8 cellular contexts compared by ENCODE assay signal in genomic region chr13:26698392-26699196, GRCh38.
A peak's percentile ranks its signal among the peaks of the same experiment; 100 is the strongest.
DNase-seq lines count a peak whose midpoint lies in the region; ATAC-seq and TF ChIP-seq lines count a peak whose summit lies in the region.

No MANE protein-coding gene starts in this region.

- H3K4me1 Mint-ChIP-seq in chondrocyte (ENCODE audit: low read depth) = peaks cover 4% of the 10 kb centered on the region

- no peaks in the 10 kb centered on the region for H3K9me3 Mint-ChIP-seq in chondrocyte (ENCODE audit: low read depth)

- peak; percentile 81 for ATAC-seq in HG02588 (IDR thresholded peaks at IDR 0.05; ENCODE audit: unreplicated experiment)
- ATAC-seq in HG03095 (IDR thresholded peaks at IDR 0.05; ENCODE audit: unreplicated experiment) = no peak

- peak; percentile 96 for TF ChIP-seq CTCF in chondrocyte (IDR thresholded peaks at IDR 0.05)

- peaks cover 2% of the 10 kb centered on the region for H3K27me3 Mint-ChIP-seq in chondrocyte (ENCODE audit: low read depth)

- H3K4me3 Mint-ChIP-seq in chondrocyte (ENCODE audit: unreplicated experiment) = peak overlapping the region; percentile 40

- no peak overlapping the region for H3K27ac Mint-ChIP-seq in chondrocyte (ENCODE audit: unreplicated experiment)

- H3K36me3 Mint-ChIP-seq in chondrocyte (ENCODE audit: low read depth) = peaks cover 3% of the 10 kb centered on the region

- DNase-seq in DMS 273 treated with DMSO at 0.1 percent for 48 hours (lab: John Stamatoyannopoulos, UW) (peak; percentile 20), NCI-H460 (ENCODE audit: extremely low read depth, low read depth) (peak; percentile 57), chondrocyte (ENCODE audit: low spot score) (no peak), left kidney (ENCODE audit: low read depth, low spot score) (peak; percentile 94)
- peak; percentile 70 for DNase-seq in activated CD4-positive, alpha-beta T cell treated with anti-CD3 and anti-CD28 coated beads for 1 hour
- DNase-seq in stimulated activated CD4-positive, alpha-beta T cell treated with anti-CD3 and anti-CD28 coated beads, Interleukin-4, amount 100 ng/mL, for 1 hour = peak; percentile 80
